Comparison of ENCODE assay signal across 8 cellular contexts in the genomic region with DNA sequence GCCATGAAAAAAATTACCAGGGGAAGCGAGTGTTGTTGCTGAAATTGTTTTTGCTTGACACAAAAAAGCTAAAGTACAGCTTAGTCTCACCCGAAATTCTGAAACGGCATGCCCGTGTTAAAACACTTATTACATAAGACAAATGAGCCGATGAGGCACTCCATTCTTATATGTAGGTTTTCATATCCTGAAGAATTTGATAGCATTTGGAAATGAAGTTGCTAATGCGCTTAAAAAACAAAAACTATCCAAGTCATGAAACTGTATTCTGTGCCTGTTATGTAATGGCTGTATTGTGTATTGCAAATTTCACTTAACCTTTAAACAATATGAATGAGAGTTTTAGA. TPM values are rescaled to one million over a fixed set of nuclear protein-coding genes. Genes with fewer than 3 reads are reported as not detected.
A peak's percentile ranks its signal among the peaks of the same experiment; 100 is the strongest.
DNase-seq lines count a peak whose midpoint lies in the region; ATAC-seq and TF ChIP-seq lines count a peak whose summit lies in the region.

No MANE protein-coding gene starts in this region.

- intact Hi-C loops in Panc1 (cut with micrococcal nuclease; ENCODE audit: unreplicated experiment), result loop anchor here (5.0 to 10.0 kb wide), 2 partner anchors 191 to 416 kb away; no protein-coding TSS in a partner anchor

- H3K27ac ChIP-seq in DND-41 (ENCODE audit: low read length), result peak overlapping the region; percentile 92
- peak overlapping the region; percentile 76 for H3K27ac ChIP-seq in Panc1 (ENCODE audit: low read length)

- CTCF ChIA-PET in Panc1 (lab: Charles Lee), result no interaction called here

- DNase-seq in DND-41 (no peak), Panc1 (ENCODE audit: low read depth, low spot score) (no peak), epithelial cell of esophagus (ENCODE audit: low read depth) (peak; percentile 39), osteocyte (ENCODE audit: extremely low spot score, unreplicated experiment) (no peak), NCI-H2171 (lab: John Stamatoyannopoulos, UW) (no peak), DMS 273 treated with DMSO at 0.1 percent for 48 hours (lab: John Stamatoyannopoulos, UW) (no peak)

- no peaks in the 10 kb centered on the region for H3K9me3 Mint-ChIP-seq in osteocyte (ENCODE audit: unreplicated experiment)

- H3K27ac Mint-ChIP-seq in osteocyte (ENCODE audit: unreplicated experiment), result peak overlapping the region; percentile 95

- POLR2A ChIA-PET in Panc1 (lab: Charles Lee), result interaction anchor here (0.5 kb wide), 1 partner anchor 321 kb away, joined by 5 read pairs; no protein-coding TSS in a partner anchor

- in situ Hi-C loops in Panc1 (cut with HindIII; ENCODE audit: low pct_unique_long_range_greater_than_20kb, low sequenced_read_pairs), result no loop called here

- H3K4me2 ChIP-seq in DND-41 (ENCODE audit: insufficient read depth, low read length), result peak overlapping the region; percentile 86

- H3K27me3 Mint-ChIP-seq in osteocyte (ENCODE audit: unreplicated experiment), result no peaks in the 10 kb centered on the region

- H2AFZ ChIP-seq in DND-41 (ENCODE audit: low read depth, low read length), result peak overlapping the region; percentile 86

- BruUV-seq in Panc1 (replicated peaks; lab: Mats Ljungman, UMichigan), result no TSS peak

- H3K36me3 ChIP-seq in DND-41 (ENCODE audit: insufficient read depth, low read length) (no peaks in the 10 kb centered on the region), Panc1 (ENCODE audit: control insufficient read depth, insufficient read depth, low read length) (no peaks in the 10 kb centered on the region)

- TF ChIP-seq CTCF in DND-41 (IDR thresholded peaks at IDR 0.05; ENCODE audit: borderline replicate concordance, extremely low read depth, low read length, poor library complexity, severe bottlenecking) (no peak), Panc1 (IDR thresholded peaks at IDR 0.05) (no peak), epithelial cell of esophagus (IDR thresholded peaks at IDR 0.05; ENCODE audit: insufficient read depth, low read depth, low read length, missing control alignments) (no peak), osteocyte (IDR thresholded peaks at IDR 0.05) (no peak)

- H4K20me1 ChIP-seq in DND-41 (ENCODE audit: insufficient read depth, low read length), result peaks cover 17% of the 10 kb centered on the region; the same call in 1 of the 2 replicates

- H3K27me3 ChIP-seq in DND-41 (ENCODE audit: insufficient read depth, low read length, poor library complexity) (no peaks in the 10 kb centered on the region), Panc1 (ENCODE audit: control insufficient read depth, insufficient read depth, low read length) (no peaks in the 10 kb centered on the region)

- H3K9ac ChIP-seq in DND-41 (ENCODE audit: low read depth, low read length), result peak overlapping the region; percentile 95

- peak overlapping the region; percentile 29 to 85; a peak in 3 of 4 replicates for H3K4me3 ChIP-seq in DND-41 (ENCODE audit: low read depth in 1 of 2, low read length in 2 of 2)
- peak overlapping the region; percentile 62 to 72 for H3K4me3 ChIP-seq in Panc1 (ENCODE audit: low read depth in 2 of 2, low read length in 2 of 2)
- H3K4me3 ChIP-seq in epithelial cell of esophagus (ENCODE audit: low read length), result peak overlapping the region; percentile 64

- ATAC-seq in DND-41 (ENCODE audit: insufficient read depth, low read depth), result no peak
- no peak for ATAC-seq in Panc1
- no peak for ATAC-seq in GM19463 (IDR thresholded peaks at IDR 0.05; ENCODE audit: unreplicated experiment)
- ATAC-seq in HG03159 (IDR thresholded peaks at IDR 0.05; ENCODE audit: unreplicated experiment), result no peak

- H3K4me1 Mint-ChIP-seq in osteocyte (ENCODE audit: unreplicated experiment), result peaks cover 23% of the 10 kb centered on the region

- H3K4me1 ChIP-seq in DND-41 (ENCODE audit: insufficient read depth, low read length), result peaks cover 33% of the 10 kb centered on the region
- peaks cover 14% of the 10 kb centered on the region for H3K4me1 ChIP-seq in Panc1 (ENCODE audit: control insufficient read depth, insufficient read depth, low read length)

- peaks cover 44% of the 10 kb centered on the region for H3K79me2 ChIP-seq in DND-41 (ENCODE audit: insufficient read depth, low read length)

- H3K36me3 Mint-ChIP-seq in osteocyte (ENCODE audit: unreplicated experiment), result no peaks in the 10 kb centered on the region

- H3K9me3 ChIP-seq in DND-41 (ENCODE audit: insufficient read depth, low read length, severe bottlenecking) (no peaks in the 10 kb centered on the region), Panc1 (ENCODE audit: control insufficient read depth, insufficient read depth, low read depth, low read length) (no peaks in the 10 kb centered on the region)

- peak overlapping the region; percentile 94 for H3K4me3 Mint-ChIP-seq in osteocyte (ENCODE audit: unreplicated experiment)

RNA-seq across cellular contexts. Expression of gene NRIP1, which starts 1.4 kb away (rescaled TPM):
- total RNA-seq in Panc1 (2021; ENCODE audit: unreplicated experiment), result 19.1 TPM
- 3.1 TPM for polyA plus RNA-seq in Panc1 (2012; ENCODE audit: insufficient read length)
- total RNA-seq in osteocyte, result 17.4 and 17.9 TPM in 2 replicates
